1 cellular context compared by ENCODE assay signal in genomic region chr20:62054451-62054953, GRCh38.
TF ChIP-seq lines count a peak whose summit lies in the region.

No MANE protein-coding gene starts in this region.

TF ChIP-seq in HepG2, 621 proteins besides CTCF, POLR2A, EP300 and RAD21:
- no peak for TF ChIP-seq DNMT1 (CRISPR knock-in tag; IDR thresholded peaks at IDR 0.05)
- peak; percentile 58 for TF ChIP-seq AGO2 (optimal IDR thresholded peaks at IDR 0.05; ENCODE audit: low read depth, low read length)
- no peak for TF ChIP-seq SMARCC2 (IDR thresholded peaks at IDR 0.05)
- peak; percentile 43 for TF ChIP-seq RBM22 (optimal IDR thresholded peaks at IDR 0.05; ENCODE audit: low read length)
- TF ChIP-seq SNAPC2 (CRISPR knock-in tag; IDR thresholded peaks at IDR 0.05) = no peak
